10 cellular contexts compared by ENCODE assay signal in the genomic region with DNA sequence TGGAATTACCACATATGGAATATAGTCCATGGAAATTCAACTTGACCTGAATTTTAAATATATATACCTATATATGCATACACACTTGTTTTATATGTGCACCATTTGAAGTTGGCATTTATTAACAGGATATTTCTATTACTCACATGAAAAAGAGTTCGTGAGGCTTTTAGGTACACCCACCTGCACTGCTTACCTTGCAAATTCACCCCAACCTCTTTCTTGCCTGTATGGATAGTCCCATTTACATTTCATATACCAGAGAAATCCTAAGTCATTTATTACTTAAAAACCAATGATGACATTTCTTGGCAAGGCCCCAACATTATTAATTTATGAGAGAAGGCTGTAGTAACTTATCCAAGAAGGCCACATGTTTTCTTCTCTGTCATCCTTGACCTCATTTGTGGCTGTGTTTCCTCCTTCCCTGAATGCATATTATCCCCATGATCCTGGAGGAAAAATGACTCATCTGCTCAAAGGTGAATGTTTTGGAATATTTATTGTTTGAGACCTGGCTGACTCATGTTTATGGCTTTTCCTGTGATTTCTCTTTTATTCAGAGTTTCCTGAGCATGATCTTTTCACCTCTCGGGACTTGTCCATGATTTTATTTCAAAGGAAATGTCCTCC.
DNase-seq lines count a peak whose midpoint lies in the region; ATAC-seq, FAIRE-seq and TF ChIP-seq lines count a peak whose summit lies in the region.
"Had no signal": no experiment of that assay in that cellular context is flagged by ENCODE, and none has a peak within 500 bp of the region (broad histone marks: within the 10 kb centered on the region; RNA-seq: fewer than 3 reads in every experiment).

No MANE protein-coding gene starts in this region.

- no peaks in the 10 kb centered on the region for H3K36me3 ChIP-seq in right atrium auricular region
- H3K36me3 ChIP-seq in kidney (ENCODE audit: control insufficient read depth in 1 of 2, insufficient read depth in 2 of 2, low read length in 2 of 2), result no peaks in the 10 kb centered on the region

- ATAC-seq in Right ventricle myocardium inferior (no peak), GM18511 (IDR thresholded peaks at IDR 0.05; ENCODE audit: unreplicated experiment) (no peak)

- peak; percentile 11 for FAIRE-seq in kidney (lab: Jason Lieb, UNC)

- no peaks in the 10 kb centered on the region for H3K27me3 ChIP-seq in right atrium auricular region

- H3K9ac ChIP-seq in kidney (ENCODE audit: low read length in 2 of 2), result no peak overlapping the region

- H3K27ac ChIP-seq in right atrium auricular region, result peak overlapping the region; percentile 16 to 51
- H3K27ac ChIP-seq in kidney (ENCODE audit: low read depth in 2 of 2, low read length in 2 of 2), result no peak overlapping the region

- no peak for DNase-seq in right atrium auricular region (ENCODE audit: low spot score)
- DNase-seq in Right ventricle myocardium inferior (ENCODE audit: missing footprints), result no peak
- peak; percentile 67 for DNase-seq in astrocyte of the hippocampus (ENCODE audit: low read depth, low spot score)
- DNase-seq in kidney, result no peak
- no peak for DNase-seq in activated effector memory CD4-positive, alpha-beta T cell treated with Interleukin-2 at 50 U/mL for 16 hours
- DNase-seq in mesenteric fat pad (ENCODE audit: low spot score), result no peak
- DNase-seq in cerebellar nuclear complex (lab: John Stamatoyannopoulos, UW), result no peak
- DNase-seq: NCI-H2029 treated with DMSO at 0.1 percent for 48 hours, retina had no signal

- H3K4me1 ChIP-seq in right atrium auricular region (no peaks in the 10 kb centered on the region), kidney (ENCODE audit: control insufficient read depth in 1 of 2, insufficient read depth in 1 of 2, low read depth in 1 of 2, low read length in 2 of 2) (no peaks in the 10 kb centered on the region)

- intact Hi-C loops in Right ventricle myocardium inferior (cut with DNase I) (no loop called here), kidney (cut with DNase I) (no loop called here)

- H3K4me3 ChIP-seq in right atrium auricular region, result no peak overlapping the region
- no peak overlapping the region for H3K4me3 ChIP-seq in kidney (ENCODE audit: low read length in 2 of 2)

- TF ChIP-seq CTCF in right atrium auricular region (IDR thresholded peaks at IDR 0.05), result no peak
- TF ChIP-seq CTCF in kidney (IDR thresholded peaks at IDR 0.05; ENCODE audit: borderline replicate concordance, extremely low read depth, insufficient read depth), result no peak

- no peaks in the 10 kb centered on the region for H3K9me3 ChIP-seq in right atrium auricular region
- no peaks in the 10 kb centered on the region for H3K9me3 ChIP-seq in kidney (ENCODE audit: control insufficient read depth in 1 of 2, low read length in 2 of 2)

Comparison
In these comparisons a context has a peak if more than half of its experiments do, and no peak if none do; other contexts are left out.
1. H3K27ac ChIP-seq: peak in right atrium auricular region (2 of 2); none in kidney (0 of 2).